In genomic region chr13:59734393-59734792, GRCh38 we compare ENCODE assay signal across 10 cellular contexts.
DNase-seq lines count a peak whose midpoint lies in the region; ATAC-seq and TF ChIP-seq lines count a peak whose summit lies in the region.
"Had no signal": no experiment of that assay in that cellular context is flagged by ENCODE, and none has a peak within 500 bp of the region (broad histone marks: within the 10 kb centered on the region; RNA-seq: fewer than 3 reads in every experiment).

No MANE protein-coding gene starts in this region.

- no peak overlapping the region for H3K27ac ChIP-seq in upper lobe of right lung
- H3K27ac ChIP-seq: esophagus squamous epithelium had no signal

- no peaks in the 10 kb centered on the region for H3K27me3 ChIP-seq in upper lobe of right lung
- H3K27me3 ChIP-seq: esophagus squamous epithelium had no signal

- no peaks in the 10 kb centered on the region for H3K9me3 Mint-ChIP-seq in activated B cell treated with CpG ODN at 0.5 μM for 24 hours
- H3K9me3 Mint-ChIP-seq: activated naive CD4-positive, alpha-beta T cell treated with anti-CD3 and anti-CD28 coated beads, Interleukin-2, amount 50 U/mL, for 24 hours had no signal

- H3K36me3 Mint-ChIP-seq in activated B cell treated with CpG ODN at 0.5 μM for 24 hours (ENCODE audit: low read depth): no peaks in the 10 kb centered on the region
- H3K36me3 Mint-ChIP-seq: activated naive CD4-positive, alpha-beta T cell treated with anti-CD3 and anti-CD28 coated beads, Interleukin-2, amount 50 U/mL, for 24 hours had no signal

- ATAC-seq in GM18508 (IDR thresholded peaks at IDR 0.05; ENCODE audit: insufficient read depth, unreplicated experiment): peak; percentile 100
- ATAC-seq in GM19463 (IDR thresholded peaks at IDR 0.05; ENCODE audit: unreplicated experiment): peak; percentile 100
- ATAC-seq in HG03064 (IDR thresholded peaks at IDR 0.05; ENCODE audit: low read depth, unreplicated experiment): peak; percentile 99
- peak; percentile 91 for ATAC-seq in activated B cell treated with CpG ODN at 0.5 μM for 24 hours (ENCODE audit: low read depth)
- ATAC-seq in upper lobe of right lung: no peak

- H3K27me3 Mint-ChIP-seq in activated B cell treated with CpG ODN at 0.5 μM for 24 hours: no peaks in the 10 kb centered on the region
- H3K27me3 Mint-ChIP-seq: activated naive CD4-positive, alpha-beta T cell treated with anti-CD3 and anti-CD28 coated beads, Interleukin-2, amount 50 U/mL, for 24 hours had no signal

- POLR2A ChIA-PET in activated B cell treated with CpG ODN at 0.5 μM for 24 hours (lab: Charles Lee): no interaction called here

- H3K4me3 ChIP-seq in upper lobe of right lung: no peak overlapping the region
- H3K4me3 ChIP-seq: esophagus squamous epithelium had no signal

- intact Hi-C loops in activated B cell treated with CpG ODN at 0.5 μM for 24 hours (cut with micrococcal nuclease) (loop anchor here (10.0 kb wide), 1 partner anchor 430 kb away; the partner anchor contains the start of gene DIAPH3), upper lobe of right lung (cut with DNase I) (no loop called here)

- H3K9me3 ChIP-seq in upper lobe of right lung: no peaks in the 10 kb centered on the region
- H3K9me3 ChIP-seq: esophagus squamous epithelium had no signal

- H3K4me1 Mint-ChIP-seq in activated B cell treated with CpG ODN at 0.5 μM for 24 hours: peaks cover 3% of the 10 kb centered on the region
- H3K4me1 Mint-ChIP-seq: activated naive CD4-positive, alpha-beta T cell treated with anti-CD3 and anti-CD28 coated beads, Interleukin-2, amount 50 U/mL, for 24 hours had no signal

- H3K4me1 ChIP-seq in upper lobe of right lung: no peaks in the 10 kb centered on the region
- H3K4me1 ChIP-seq: esophagus squamous epithelium had no signal

- DNase-seq in activated B cell treated with CpG ODN at 0.5 μM for 24 hours (no peak), NCI-H2107 treated with DMSO at 0.1 percent for 48 hours (lab: John Stamatoyannopoulos, UW; ENCODE audit: unreplicated experiment) (no peak), upper lobe of right lung (no peak), Kasumi-1 (lab: John Stamatoyannopoulos, UW) (no peak), NCI-H2196 treated with DMSO at 0.1 percent for 48 hours (lab: John Stamatoyannopoulos, UW; ENCODE audit: unreplicated experiment) (no peak)
- DNase-seq: esophagus squamous epithelium had no signal

- peak overlapping the region; percentile 25 for H3K4me3 Mint-ChIP-seq in activated B cell treated with CpG ODN at 0.5 μM for 24 hours
- H3K4me3 Mint-ChIP-seq: activated naive CD4-positive, alpha-beta T cell treated with anti-CD3 and anti-CD28 coated beads, Interleukin-2, amount 50 U/mL, for 24 hours had no signal

- H3K36me3 ChIP-seq in upper lobe of right lung: no peaks in the 10 kb centered on the region
- H3K36me3 ChIP-seq: esophagus squamous epithelium had no signal

- TF ChIP-seq CTCF in activated B cell treated with CpG ODN at 0.5 μM for 24 hours (IDR thresholded peaks at IDR 0.05): no peak
- no peak for TF ChIP-seq CTCF in upper lobe of right lung (IDR thresholded peaks at IDR 0.05)

- H3K27ac Mint-ChIP-seq in activated B cell treated with CpG ODN at 0.5 μM for 24 hours: peak overlapping the region; percentile 25
- H3K27ac Mint-ChIP-seq: activated naive CD4-positive, alpha-beta T cell treated with anti-CD3 and anti-CD28 coated beads, Interleukin-2, amount 50 U/mL, for 24 hours had no signal

- CTCF ChIA-PET in activated B cell treated with CpG ODN at 0.5 μM for 24 hours (lab: Charles Lee): interaction anchor here (0.6 kb wide), 1 partner anchor 9 kb away, joined by 3 read pairs; no protein-coding TSS in a partner anchor
